Comparison of ENCODE assay signal across 16 cellular contexts in genomic region chr14:69280746-69281291, GRCh38. TPM values are rescaled to one million over a fixed set of nuclear protein-coding genes. Genes with fewer than 3 reads are reported as not detected.
DNase-seq lines count a peak whose midpoint lies in the region; ATAC-seq, FAIRE-seq and TF ChIP-seq lines count a peak whose summit lies in the region.
"Had no signal": no experiment of that assay in that cellular context is flagged by ENCODE, and none has a peak within 500 bp of the region (broad histone marks: within the 10 kb centered on the region; RNA-seq: fewer than 3 reads in every experiment).

No MANE protein-coding gene starts in this region.

- no peaks in the 10 kb centered on the region for H3K9me3 Mint-ChIP-seq in activated naive CD4-positive, alpha-beta T cell treated with anti-CD3 and anti-CD28 coated beads, Interleukin-2, amount 10 ng/mL, durations not matched to agents 7 days and 5 days
- H3K9me3 Mint-ChIP-seq in activated naive CD4-positive, alpha-beta T cell treated with anti-CD3 and anti-CD28 coated beads, Interleukin-2, amount 50 U/mL, for 72 hours = peaks cover 0 to 2% of the 10 kb centered on the region in 2 donors
- H3K9me3 Mint-ChIP-seq in H9 = no peaks in the 10 kb centered on the region

- H4K5ac ChIP-seq in H9 (ENCODE audit: insufficient read length, low read depth, low read length) = no peak overlapping the region

- TF ChIP-seq CTCF in H9 (conservative IDR thresholded peaks at IDR 0.05) (no peak), kidney (IDR thresholded peaks at IDR 0.05; ENCODE audit: borderline replicate concordance, extremely low read depth, insufficient read depth) (no peak)

- H2BK20ac ChIP-seq in H9 (ENCODE audit: low read depth, low read length, poor library complexity, severe bottlenecking) = no peak overlapping the region

- H3K4me3 ChIP-seq in kidney (ENCODE audit: low read length in 2 of 2) (no peak overlapping the region), MG63 (no peak overlapping the region)
- H3K4me3 ChIP-seq: BLaER1, HAP-1 had no signal

- no peak overlapping the region for H3K27ac Mint-ChIP-seq in activated naive CD4-positive, alpha-beta T cell treated with anti-CD3 and anti-CD28 coated beads, Interleukin-2, amount 10 ng/mL, durations not matched to agents 7 days and 5 days
- no peak overlapping the region for H3K27ac Mint-ChIP-seq in activated naive CD4-positive, alpha-beta T cell treated with anti-CD3 and anti-CD28 coated beads, Interleukin-2, amount 50 U/mL, for 72 hours
- H3K27ac Mint-ChIP-seq in H9 = no peak overlapping the region
- H3K27ac Mint-ChIP-seq: CD14-positive monocyte; CD4-positive, alpha-beta memory T cell had no signal

- H3K9me3 ChIP-seq in H9 (ENCODE audit: control insufficient read depth, low read depth, low read length) (no peaks in the 10 kb centered on the region), kidney (ENCODE audit: control insufficient read depth in 1 of 2, low read length in 2 of 2) (no peaks in the 10 kb centered on the region), MG63 (no peaks in the 10 kb centered on the region)
- H3K9me3 ChIP-seq: BLaER1, HAP-1 had no signal

- H3K79me2 ChIP-seq in H9 (ENCODE audit: insufficient read depth, low read length) = no peaks in the 10 kb centered on the region

- no peaks in the 10 kb centered on the region for H3K27me3 ChIP-seq in H9 (ENCODE audit: insufficient read depth, low read length)
- H3K27me3 ChIP-seq in MG63 = no peaks in the 10 kb centered on the region
- H3K27me3 ChIP-seq: BLaER1 had no signal

- no peak overlapping the region for H2BK120ac ChIP-seq in H9 (ENCODE audit: low read depth, low read length, poor library complexity, severe bottlenecking)

- no peak overlapping the region for H3K23ac ChIP-seq in H9 (ENCODE audit: insufficient read length, low read depth, low read length)

- no peak for ATAC-seq in activated naive CD4-positive, alpha-beta T cell treated with anti-CD3 and anti-CD28 coated beads, Interleukin-2, amount 50 U/mL, for 72 hours
- ATAC-seq in left lobe of liver (no peak), GM19397 (IDR thresholded peaks at IDR 0.05; ENCODE audit: unreplicated experiment) (no peak)

- no peak overlapping the region for H3K4me3 Mint-ChIP-seq in activated naive CD4-positive, alpha-beta T cell treated with anti-CD3 and anti-CD28 coated beads, Interleukin-2, amount 10 ng/mL, durations not matched to agents 7 days and 5 days
- H3K4me3 Mint-ChIP-seq in H9 = no peak overlapping the region
- H3K4me3 Mint-ChIP-seq: CD14-positive monocyte; CD4-positive, alpha-beta memory T cell had no signal

- no peak overlapping the region for H3K27ac ChIP-seq in H9 (ENCODE audit: insufficient read length, low read depth, low read length)
- no peak overlapping the region for H3K27ac ChIP-seq in kidney (ENCODE audit: low read depth in 2 of 2, low read length in 2 of 2)
- H3K27ac ChIP-seq: BLaER1 had no signal

- no peak overlapping the region for H4K8ac ChIP-seq in H9 (replicated peaks; ENCODE audit: insufficient read length, low read depth, low read length)

- no peak overlapping the region for H2AFZ ChIP-seq in H9 (ENCODE audit: low read length)

- WGBS in H9 (ENCODE audit: extremely low coverage, insufficient read length, low lambda C conversion rate) = no CpG with 5 or more reads among the region's 9 CpGs

- H3K4ac ChIP-seq in H9 (ENCODE audit: low read depth, low read length) = no peak overlapping the region

- H3K9ac ChIP-seq in H9 (ENCODE audit: extremely low read depth, insufficient read length, low read length) (no peak overlapping the region), kidney (ENCODE audit: low read length in 2 of 2) (no peak overlapping the region)
- H3K9ac ChIP-seq: BLaER1 had no signal

- H2BK15ac ChIP-seq in H9 (ENCODE audit: low read depth, low read length) = no peak overlapping the region

- H3K27me3 Mint-ChIP-seq in activated naive CD4-positive, alpha-beta T cell treated with anti-CD3 and anti-CD28 coated beads, Interleukin-2, amount 10 ng/mL, durations not matched to agents 7 days and 5 days = peaks cover 16% of the 10 kb centered on the region
- H3K27me3 Mint-ChIP-seq in H9 (ENCODE audit: low read depth) = peaks cover 7% of the 10 kb centered on the region

- H2BK5ac ChIP-seq in H9 (ENCODE audit: insufficient read length, low read length) = no peak overlapping the region

- H4K20me1 ChIP-seq in H9 (ENCODE audit: control insufficient read depth, insufficient read depth, insufficient read length) = no peaks in the 10 kb centered on the region
- H4K20me1 ChIP-seq: BLaER1 had no signal

- H3K23me2 ChIP-seq in H9 (ENCODE audit: insufficient read length, low read depth, low read length, poor library complexity, severe bottlenecking) = peaks cover 2% of the 10 kb centered on the region

- H3K4me1 ChIP-seq in H9 (ENCODE audit: insufficient read depth, low read length) (no peaks in the 10 kb centered on the region), kidney (ENCODE audit: control insufficient read depth in 1 of 2, insufficient read depth in 1 of 2, low read depth in 1 of 2, low read length in 2 of 2) (peaks cover 0 to 4% of the 10 kb centered on the region in 2 donors)
- H3K4me1 ChIP-seq: BLaER1, HAP-1 had no signal

- no peaks in the 10 kb centered on the region for H3K4me1 Mint-ChIP-seq in activated naive CD4-positive, alpha-beta T cell treated with anti-CD3 and anti-CD28 coated beads, Interleukin-2, amount 10 ng/mL, durations not matched to agents 7 days and 5 days
- no peaks in the 10 kb centered on the region for H3K4me1 Mint-ChIP-seq in H9
- H3K4me1 Mint-ChIP-seq: CD14-positive monocyte; CD4-positive, alpha-beta memory T cell had no signal

- CTCF ChIA-PET in activated naive CD4-positive, alpha-beta T cell treated with anti-CD3 and anti-CD28 coated beads, Interleukin-2, amount 10 ng/mL, durations not matched to agents 7 days and 5 days (lab: Charles Lee) = no interaction called here

- H3K36me3 Mint-ChIP-seq in activated naive CD4-positive, alpha-beta T cell treated with anti-CD3 and anti-CD28 coated beads, Interleukin-2, amount 10 ng/mL, durations not matched to agents 7 days and 5 days = no peaks in the 10 kb centered on the region
- H3K36me3 Mint-ChIP-seq in activated naive CD4-positive, alpha-beta T cell treated with anti-CD3 and anti-CD28 coated beads, Interleukin-2, amount 50 U/mL, for 72 hours = no peaks in the 10 kb centered on the region
- no peaks in the 10 kb centered on the region; a peak in 1 of 7 replicates for H3K36me3 Mint-ChIP-seq in H9 (ENCODE audit: insufficient read depth in 1 of 3, low read depth in 3 of 3)
- H3K36me3 Mint-ChIP-seq: CD14-positive monocyte; CD4-positive, alpha-beta memory T cell had no signal

- H3K56ac ChIP-seq in H9 (ENCODE audit: insufficient read length, low read depth, low read length) = no peak overlapping the region

- no peak for FAIRE-seq in kidney (lab: Jason Lieb, UNC)
- FAIRE-seq: H1 had no signal

- no peak overlapping the region for H4K91ac ChIP-seq in H9 (ENCODE audit: insufficient read length, low read depth, low read length)

- H2BK12ac ChIP-seq in H9 (ENCODE audit: insufficient read length, low read depth, low read length) = no peak overlapping the region

- DNase-seq in activated naive CD4-positive, alpha-beta T cell treated with anti-CD3 and anti-CD28 coated beads, Interleukin-2, amount 10 ng/mL, durations not matched to agents 7 days and 5 days = peak; percentile 1
- no peak for DNase-seq in activated naive CD4-positive, alpha-beta T cell treated with anti-CD3 and anti-CD28 coated beads, Interleukin-2, amount 50 U/mL, for 72 hours (ENCODE audit: low spot score in 2 of 2)
- peak; percentile 10 for DNase-seq in H9
- DNase-seq in kidney = peak; percentile 11
- no peak for DNase-seq in left lobe of liver (ENCODE audit: low spot score)
- no peak for DNase-seq in MG63
- DNase-seq: 8988T; Calu3; CD4-positive, alpha-beta memory T cell; GF-D8 had no signal

- H3T11ph ChIP-seq in H9 (ENCODE audit: low read length) = no peak overlapping the region

- H3K14ac ChIP-seq in H9 (ENCODE audit: insufficient read depth, low read length) = no peak overlapping the region

- intact Hi-C loops in kidney (cut with DNase I) = no loop called here

- H2AK5ac ChIP-seq in H9 (ENCODE audit: insufficient read length, low read length) = no peak overlapping the region

- H3K18ac ChIP-seq in H9 (ENCODE audit: insufficient read length, low read depth, low read length) = no peak overlapping the region

- no peaks in the 10 kb centered on the region for H3K79me1 ChIP-seq in H9 (ENCODE audit: insufficient read depth, low read depth, low read length, poor library complexity, severe bottlenecking)

- H3K36me3 ChIP-seq in kidney (ENCODE audit: control insufficient read depth in 1 of 2, insufficient read depth in 2 of 2, low read length in 2 of 2) = no peaks in the 10 kb centered on the region
- no peaks in the 10 kb centered on the region for H3K36me3 ChIP-seq in MG63
- H3K36me3 ChIP-seq: BLaER1, HAP-1 had no signal

- H3K4me2 ChIP-seq in H9 (ENCODE audit: insufficient read depth, insufficient read length, low read length) = no peak overlapping the region
- H3K4me2 ChIP-seq: BLaER1 had no signal

RNA-seq across cellular contexts. Expression of gene GALNT16, which starts 20.9 kb away (rescaled TPM):
- under 1 TPM in 1 of 2 donors, not detected in 1; 0.12 TPM for total RNA-seq in activated naive CD4-positive, alpha-beta T cell treated with anti-CD3 and anti-CD28 coated beads, Interleukin-2, amount 50 U/mL, for 72 hours
- total RNA-seq in H9 (2021) (2.3 and 3.0 TPM in 2 replicates), kidney (13.1 TPM), left lobe of liver (1.1 TPM)
- 15.2 TPM for polyA plus RNA-seq in kidney (ENCODE audit: insufficient read depth, low read depth, low replicate concordance)
- total RNA-seq in MG63 (2014; rRNA removed; shearing (Covaris generic); ENCODE audit: low replicate concordance) = 3.8 and 8.6 TPM in 2 replicates
- total RNA-seq: HT-29 had no signal
- polyA plus RNA-seq: CD14-positive monocyte; CD4-positive, alpha-beta memory T cell had no signal

Comparison
In these comparisons a context has a peak if more than half of its experiments do, and no peak if none do; other contexts are left out.
1. DNase-seq: peak in activated naive CD4-positive, alpha-beta T cell treated with anti-CD3 and anti-CD28 coated beads, Interleukin-2, amount 10 ng/mL, durations not matched to agents 7 days and 5 days (single experiment), H9 (single experiment) and kidney (single experiment); none in activated naive CD4-positive, alpha-beta T cell treated with anti-CD3 and anti-CD28 coated beads, Interleukin-2, amount 50 U/mL, for 72 hours (0 of 2), left lobe of liver (single experiment) and MG63 (single experiment).